14 cellular contexts compared by ENCODE assay signal in the genomic region with DNA sequence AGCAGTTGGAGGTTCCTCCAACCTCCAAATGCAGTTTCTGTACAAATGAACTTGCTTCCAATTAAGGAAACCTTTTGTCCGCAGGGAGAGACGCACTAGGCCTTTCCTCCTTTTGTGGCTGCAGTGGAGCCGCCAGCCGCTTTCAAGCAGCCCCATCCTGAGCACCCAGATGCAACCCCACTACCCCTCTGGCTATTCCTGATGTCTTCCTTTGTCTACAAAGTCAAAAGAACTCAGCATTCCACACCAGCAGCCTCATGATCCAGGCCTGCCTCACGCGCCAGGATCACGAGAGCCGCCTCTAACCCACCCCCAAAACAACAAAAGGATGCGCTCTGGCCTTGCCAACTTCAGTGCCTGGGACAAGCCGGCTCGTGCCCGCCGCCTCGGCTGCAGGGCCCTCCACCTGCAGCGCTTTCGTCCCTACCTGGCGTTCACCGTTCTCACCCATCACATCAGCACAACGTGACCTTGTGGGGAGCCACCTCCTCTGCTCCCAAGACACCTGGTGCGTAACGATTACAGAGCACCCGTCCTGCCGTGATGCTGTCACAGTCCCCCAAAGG. TPM values are rescaled to one million over a fixed set of nuclear protein-coding genes. Genes with fewer than 3 reads are reported as not detected.
DNase-seq lines count a peak whose midpoint lies in the region; ATAC-seq, FAIRE-seq and TF ChIP-seq lines count a peak whose summit lies in the region.
"Had no signal": no experiment of that assay in that cellular context is flagged by ENCODE, and none has a peak within 500 bp of the region (broad histone marks: within the 10 kb centered on the region; RNA-seq: fewer than 3 reads in every experiment).

No MANE protein-coding gene starts in this region.

- no peaks in the 10 kb centered on the region for H4K20me1 ChIP-seq in IMR-90 (ENCODE audit: insufficient read depth, low read length)

- no peak overlapping the region for H3K9ac ChIP-seq in IMR-90 (ENCODE audit: low read depth, low read length)

- H2BK5ac ChIP-seq in IMR-90 (ENCODE audit: low read depth, low read length, poor library complexity, severe bottlenecking) = no peak overlapping the region

- H3K4me1 Mint-ChIP-seq in activated CD8-positive, alpha-beta T cell treated with anti-CD3 and anti-CD28 coated beads, Interleukin-2, amount 10 ng/mL, durations not matched to agents 7 days and 5 days (ENCODE audit: low read depth) = peaks cover 4% of the 10 kb centered on the region
- H3K4me1 Mint-ChIP-seq in neural crest cell = peaks cover 20% of the 10 kb centered on the region
- peaks cover 6% of the 10 kb centered on the region for H3K4me1 Mint-ChIP-seq in chondrocyte (ENCODE audit: low read depth)

- no peaks in the 10 kb centered on the region for H3K9me3 Mint-ChIP-seq in activated CD8-positive, alpha-beta T cell treated with anti-CD3 and anti-CD28 coated beads, Interleukin-2, amount 10 ng/mL, durations not matched to agents 7 days and 5 days (ENCODE audit: insufficient read depth)
- no peaks in the 10 kb centered on the region for H3K9me3 Mint-ChIP-seq in neural crest cell
- H3K9me3 Mint-ChIP-seq in chondrocyte (ENCODE audit: low read depth) = no peaks in the 10 kb centered on the region
- H3K9me3 Mint-ChIP-seq: activated naive CD4-positive, alpha-beta T cell treated with anti-CD3 and anti-CD28 coated beads, Interleukin-2, amount 50 U/mL, for 24 hours; CD8-positive, alpha-beta memory T cell had no signal

- no peak overlapping the region for H3K18ac ChIP-seq in IMR-90 (ENCODE audit: low read depth, low read length)

- H2BK15ac ChIP-seq in IMR-90 (ENCODE audit: low read depth, low read length) = no peak overlapping the region

- TF ChIP-seq CTCF in IMR-90 (conservative IDR thresholded peaks at IDR 0.05; ENCODE audit: low read depth, low read length) (no peak), neural crest cell (conservative IDR thresholded peaks at IDR 0.05) (no peak), chondrocyte (IDR thresholded peaks at IDR 0.05) (no peak)

- peaks cover 3% of the 10 kb centered on the region for H3K27me3 Mint-ChIP-seq in activated CD8-positive, alpha-beta T cell treated with anti-CD3 and anti-CD28 coated beads, Interleukin-2, amount 10 ng/mL, durations not matched to agents 7 days and 5 days (ENCODE audit: low read depth)
- H3K27me3 Mint-ChIP-seq in neural crest cell (ENCODE audit: low read depth) (no peaks in the 10 kb centered on the region), chondrocyte (ENCODE audit: low read depth) (no peaks in the 10 kb centered on the region)
- H3K27me3 Mint-ChIP-seq: activated naive CD4-positive, alpha-beta T cell treated with anti-CD3 and anti-CD28 coated beads, Interleukin-2, amount 50 U/mL, for 24 hours; CD8-positive, alpha-beta memory T cell had no signal

- dilution Hi-C loops in IMR-90 (cut with HindIII; ENCODE audit: low sequenced_read_pairs, unreplicated experiment) = no loop called here

- H3K27ac Mint-ChIP-seq in activated CD8-positive, alpha-beta T cell treated with anti-CD3 and anti-CD28 coated beads, Interleukin-2, amount 10 ng/mL, durations not matched to agents 7 days and 5 days = peak overlapping the region; percentile 14
- H3K27ac Mint-ChIP-seq in neural crest cell (ENCODE audit: unreplicated experiment) (peak overlapping the region; percentile 37), chondrocyte (ENCODE audit: unreplicated experiment) (no peak overlapping the region)

- FAIRE-seq in H54 (lab: Jason Lieb, UNC) = no peak
- FAIRE-seq: endometrium had no signal

- no peak overlapping the region for H2BK120ac ChIP-seq in IMR-90 (ENCODE audit: low read depth, low read length)

- intact Hi-C loops in IMR-90 (cut with micrococcal nuclease) = loop anchor here (1.0 to 5.0 kb wide), 3 partner anchors 34 to 347 kb away; no protein-coding TSS in a partner anchor

- H3K9me3 ChIP-seq in IMR-90 (ENCODE audit: control insufficient read depth, insufficient read depth, low read length) = no peaks in the 10 kb centered on the region

- no peak overlapping the region for H2AK5ac ChIP-seq in IMR-90 (ENCODE audit: low read depth, low read length)

- H3K9me1 ChIP-seq in IMR-90 (ENCODE audit: insufficient read depth, low read length) = no peaks in the 10 kb centered on the region

- POLR2A ChIA-PET in IMR-90 (lab: Charles Lee; ENCODE audit: unreplicated experiment) = no interaction called here
- POLR2A ChIA-PET in activated CD8-positive, alpha-beta T cell treated with anti-CD3 and anti-CD28 coated beads, Interleukin-2, amount 10 ng/mL, durations not matched to agents 7 days and 5 days (lab: Charles Lee) = interaction anchor here (1.0 kb wide), 2 partner anchors 47 to 55 kb away, joined by 3 read pairs; no protein-coding TSS in a partner anchor

- no TSS peak for BruUV-seq in IMR-90 (replicated peaks; lab: Mats Ljungman, UMichigan)

- H3K56ac ChIP-seq in IMR-90 (ENCODE audit: extremely low read depth, insufficient read depth, low read length) = no peak overlapping the region

- H3K23ac ChIP-seq in IMR-90 (ENCODE audit: low read depth, low read length) = no peak overlapping the region

- TF ChIP-seq RAD21 in IMR-90 (IDR thresholded peaks at IDR 0.05; ENCODE audit: low read length) = no peak

- 89% methylated on average over 15 of the region's 23 CpGs; no CpG with 5 or more reads in 1 of the 2 experiments for WGBS in IMR-90 (ENCODE audit: extremely low coverage in 2 of 2, insufficient read length in 1 of 2), 2 experiments

- peak overlapping the region; percentile 66 for H3K4me3 Mint-ChIP-seq in activated CD8-positive, alpha-beta T cell treated with anti-CD3 and anti-CD28 coated beads, Interleukin-2, amount 10 ng/mL, durations not matched to agents 7 days and 5 days
- H3K4me3 Mint-ChIP-seq in neural crest cell = no peak overlapping the region
- no peak overlapping the region for H3K4me3 Mint-ChIP-seq in chondrocyte (ENCODE audit: unreplicated experiment)

- no peak for ATAC-seq in IMR-90 (ENCODE audit: low read depth)
- no peak for ATAC-seq in activated CD8-positive, alpha-beta T cell treated with anti-CD3 and anti-CD28 coated beads, Interleukin-2, amount 10 ng/mL, durations not matched to agents 7 days and 5 days

- TF ChIP-seq POLR2A in IMR-90 (IDR thresholded peaks at IDR 0.05; ENCODE audit: low read depth, low read length) (no peak), H54 (IDR thresholded peaks at IDR 0.05; ENCODE audit: low read depth, low read length) (no peak)

- DNase-seq in COLO668 (lab: John Stamatoyannopoulos, UW; ENCODE audit: unreplicated experiment) (peak; percentile 9), IMR-90 (no peak), neural crest cell (ENCODE audit: low read depth, low spot score) (no peak), NCI-H2171 treated with DMSO at 0.1 percent for 48 hours (lab: John Stamatoyannopoulos, UW) (no peak), H54 (ENCODE audit: insufficient read length, low spot score) (no peak), amygdala (lab: John Stamatoyannopoulos, UW) (no peak), chondrocyte (ENCODE audit: low spot score) (no peak)
- no peak for DNase-seq in activated CD8-positive, alpha-beta T cell treated with anti-CD3 and anti-CD28 coated beads, Interleukin-2, amount 10 ng/mL, durations not matched to agents 7 days and 5 days
- DNase-seq: NCI-H187 treated with DMSO at 0.1 percent for 48 hours had no signal

- H2AK9ac ChIP-seq in IMR-90 (replicated peaks; ENCODE audit: low read depth, low read length, poor library complexity) = no peak overlapping the region

- no peak overlapping the region for H3K4ac ChIP-seq in IMR-90 (ENCODE audit: low read depth, low read length)

- no peak overlapping the region for H4K5ac ChIP-seq in IMR-90 (ENCODE audit: low read depth, low read length)

- no peak overlapping the region for H3K4me3 ChIP-seq in IMR-90 (ENCODE audit: insufficient read depth, low read depth, low read length)

- H3K14ac ChIP-seq in IMR-90 (replicated peaks; ENCODE audit: low read depth, low read length) = no peak overlapping the region

- no peak overlapping the region for H3K4me2 ChIP-seq in IMR-90 (ENCODE audit: low read depth, low read length)

- H3K27ac ChIP-seq in IMR-90 (ENCODE audit: insufficient read depth, low read length) = no peak overlapping the region

- in situ Hi-C loops in IMR-90 (cut with MboI; ENCODE audit: low sequenced_read_pairs) = loop anchor here (5.0 kb wide), 1 partner anchor 37 kb away; no protein-coding TSS in a partner anchor

- peaks cover 7% of the 10 kb centered on the region for H3K36me3 Mint-ChIP-seq in activated CD8-positive, alpha-beta T cell treated with anti-CD3 and anti-CD28 coated beads, Interleukin-2, amount 10 ng/mL, durations not matched to agents 7 days and 5 days (ENCODE audit: low read depth)
- no peaks in the 10 kb centered on the region for H3K36me3 Mint-ChIP-seq in neural crest cell (ENCODE audit: low read depth)
- H3K36me3 Mint-ChIP-seq in chondrocyte (ENCODE audit: low read depth) = no peaks in the 10 kb centered on the region
- H3K36me3 Mint-ChIP-seq: activated naive CD4-positive, alpha-beta T cell treated with anti-CD3 and anti-CD28 coated beads, Interleukin-2, amount 50 U/mL, for 24 hours had no signal

- no peaks in the 10 kb centered on the region for H3K27me3 ChIP-seq in IMR-90 (ENCODE audit: control insufficient read depth, insufficient read depth, low read length)

- H2AFZ ChIP-seq in IMR-90 (replicated peaks; ENCODE audit: low read length, poor library complexity) = peak overlapping the region; percentile 84

- H3K79me1 ChIP-seq in IMR-90 (ENCODE audit: low read depth in 1 of 2, low read length in 2 of 2) = no peaks in the 10 kb centered on the region

- 0 out of 2 replicates have a peak, but pooled peaks cover 2% of the 10 kb centered on the region for H3K4me1 ChIP-seq in IMR-90 (ENCODE audit: control insufficient read depth, insufficient read depth, low read length)

- no peak overlapping the region for H4K8ac ChIP-seq in IMR-90 (ENCODE audit: low read depth in 2 of 2, low read length in 2 of 2)

- no peak overlapping the region for H2BK20ac ChIP-seq in IMR-90 (ENCODE audit: low read depth, low read length)

- H3K36me3 ChIP-seq in IMR-90 (ENCODE audit: control insufficient read depth, insufficient read depth, low read length) = no peaks in the 10 kb centered on the region; the same call in 1 of the 2 replicates

- no peak overlapping the region for H4K91ac ChIP-seq in IMR-90 (ENCODE audit: insufficient read depth, low read depth, low read length)

- CTCF ChIA-PET in IMR-90 (lab: Yijun Ruan, JAX) = interaction anchor here (1.4 to 2.6 kb wide), 3 partner anchors 9 to 54 kb away, joined by 6 to 19 read pairs (median 9); no protein-coding TSS in a partner anchor
- CTCF ChIA-PET in activated CD8-positive, alpha-beta T cell treated with anti-CD3 and anti-CD28 coated beads, Interleukin-2, amount 10 ng/mL, durations not matched to agents 7 days and 5 days (lab: Charles Lee) = interaction anchor here (0.6 to 6.3 kb wide), 25 partner anchors 9 to 167 kb away, joined by 3 to 126 read pairs (median 4); a partner anchor contains a TSS

RNA-seq across cellular contexts. Expression of a gene that starts 48.2 kb away (rescaled TPM):
- total RNA-seq in IMR-90 (2012; rRNA removed) (not detected in 2 replicates), neural crest cell (not detected in 2 replicates), chondrocyte (not detected in 3 replicates)
- polyA plus RNA-seq in IMR-90 (2012; rRNA removed) = not detected in 2 replicates
- polyA plus RNA-seq in IMR-90 (2012; cell fraction: cytosol; rRNA removed) = not detected in 2 replicates
- not detected in 2 replicates for polyA plus RNA-seq in IMR-90 (2012; cell fraction: nucleus; rRNA removed; ENCODE audit: low replicate concordance)
- total RNA-seq in activated CD8-positive, alpha-beta T cell treated with anti-CD3 and anti-CD28 coated beads, Interleukin-2, amount 10 ng/mL, durations not matched to agents 7 days and 5 days = under 1 TPM in 1 of 2 experiments, not detected in 1; 0.05 TPM
- total RNA-seq: pulmonary artery endothelial cell had no signal
- polyA plus RNA-seq: CD8-positive, alpha-beta memory T cell; urinary bladder had no signal

RNA-seq across cellular contexts. Expression of a gene that starts 48.4 kb away (rescaled TPM):
- 2.2 TPM in 2 replicates for total RNA-seq in IMR-90 (2012; rRNA removed)
- polyA plus RNA-seq in IMR-90 (2012; rRNA removed) = 13.4 and 13.8 TPM in 2 replicates
- 10.2 and 10.5 TPM in 2 replicates for polyA plus RNA-seq in IMR-90 (2012; cell fraction: cytosol; rRNA removed)
- polyA plus RNA-seq in IMR-90 (2012; cell fraction: nucleus; rRNA removed; ENCODE audit: low replicate concordance) = 86.5 and 180 TPM in 2 replicates
- 100 to 1,000 TPM; 110 to 127 TPM for total RNA-seq in activated CD8-positive, alpha-beta T cell treated with anti-CD3 and anti-CD28 coated beads, Interleukin-2, amount 10 ng/mL, durations not matched to agents 7 days and 5 days
- total RNA-seq in neural crest cell = 46.3 and 54.9 TPM in 2 replicates
- total RNA-seq in chondrocyte = 35.5 to 39.8 TPM (median 38.6 TPM) in 3 replicates

Comparison
In these comparisons a context has a peak if more than half of its experiments do, and no peak if none do; other contexts are left out.
1. RNA of a gene that starts 48.4 kb away (total RNA-seq): 110 to 127 TPM in activated CD8-positive, alpha-beta T cell treated with anti-CD3 and anti-CD28 coated beads, Interleukin-2, amount 10 ng/mL, durations not matched to agents 7 days and 5 days, 46.3 to 54.9 TPM in neural crest cell and 35.5 to 39.8 TPM in chondrocyte; 2.2 TPM in IMR-90; every median in the first group is over 10 times any median in the second.